Comparison of ENCODE assay signal across 8 cellular contexts in the genomic region with DNA sequence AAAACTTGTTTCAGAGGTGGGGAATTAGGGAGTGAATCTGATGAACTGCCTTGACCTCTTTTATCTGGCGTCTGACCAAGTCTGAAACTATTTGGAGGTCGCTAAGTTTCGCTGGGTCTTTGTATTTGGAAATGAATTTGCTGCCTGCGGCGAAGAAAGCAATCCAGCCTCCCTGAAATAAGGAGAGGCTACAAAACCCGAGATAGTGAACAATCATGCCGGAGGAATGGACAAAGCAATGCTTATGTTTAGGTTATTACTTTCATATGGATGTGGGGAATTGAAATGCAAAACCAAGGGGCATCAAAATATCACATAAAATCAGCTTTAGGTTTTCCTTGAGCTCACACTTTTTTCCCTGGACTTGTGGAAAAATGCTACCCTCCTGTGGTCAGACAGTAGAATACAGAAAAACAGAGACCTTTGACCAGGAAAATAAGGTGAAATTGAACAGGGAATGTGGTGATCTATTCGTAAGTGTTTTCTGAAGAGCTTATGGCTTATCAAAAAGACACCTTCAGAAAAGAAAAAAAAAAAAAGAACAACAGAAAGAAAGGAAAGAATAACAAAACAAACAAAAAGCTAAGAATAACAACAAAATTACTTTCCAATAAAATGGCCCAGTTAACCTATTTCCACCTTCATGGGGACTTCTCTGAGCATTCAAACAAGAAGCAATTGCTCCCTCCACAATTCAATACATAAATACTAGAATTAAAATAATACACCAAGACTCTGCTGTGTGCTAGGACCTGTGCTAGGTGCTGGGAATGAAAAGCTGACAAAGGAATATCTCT.
A peak's percentile ranks its signal among the peaks of the same experiment; 100 is the strongest.
DNase-seq lines count a peak whose midpoint lies in the region; ATAC-seq and TF ChIP-seq lines count a peak whose summit lies in the region.

No MANE protein-coding gene starts in this region.

- H3K4me1 ChIP-seq in A673 (ENCODE audit: insufficient read depth, low read length, poor library complexity, severe bottlenecking) (no peaks in the 10 kb centered on the region), GM23338 (ENCODE audit: insufficient read depth) (peaks cover 34% of the 10 kb centered on the region)

- H2AFZ ChIP-seq in GM23338 = no peak overlapping the region

- H4K20me1 ChIP-seq in GM23338 (replicated peaks; ENCODE audit: insufficient read depth) = no peaks in the 10 kb centered on the region

- no peaks in the 10 kb centered on the region for H3K9me3 ChIP-seq in A673 (ENCODE audit: low read depth, low read length, poor library complexity, severe bottlenecking)

- DNase-seq in A673 (ENCODE audit: low spot score) = peak; percentile 66
- peak; percentile 82 for DNase-seq in GM23338 (ENCODE audit: low spot score)
- peak; percentile 40 to 82 for DNase-seq in NCI-H526 (lab: John Stamatoyannopoulos, UW)
- peak; percentile 77 to 80 for DNase-seq in cardiac fibroblast (ENCODE audit: low read depth in 2 of 2)
- no peak for DNase-seq in mesothelial cell of epicardium (ENCODE audit: low spot score in 2 of 2, unreplicated experiment in 2 of 2)
- no peak for DNase-seq in NK-92 treated with Interleukin-12 subunit alpha and Interleukin-12 subunit beta, amount 100 ng/mL, for 24 hours (lab: John Stamatoyannopoulos, UW)

- no peaks in the 10 kb centered on the region for H3F3A ChIP-seq in GM23338 (replicated peaks; ENCODE audit: low read depth)

- no peaks in the 10 kb centered on the region for H3K9me2 ChIP-seq in GM23338 (ENCODE audit: insufficient read depth)

- BruUV-seq in A673 (replicated peaks; lab: Mats Ljungman, UMichigan) = no TSS peak

- CTCF ChIA-PET in A673 (lab: Charles Lee) = interaction anchor here (0.6 to 1.8 kb wide), 14 partner anchors 8 to 390 kb away, joined by 3 to 19 read pairs (median 4); no protein-coding TSS in a partner anchor

- H3K27me3 Mint-ChIP-seq in GM23338 (ENCODE audit: insufficient read depth, low read depth, poor library complexity) (peaks cover 2% of the 10 kb centered on the region), mesothelial cell of epicardium (ENCODE audit: low read depth) (no peaks in the 10 kb centered on the region)

- peak; percentile 78 for TF ChIP-seq CTCF in A673 (conservative IDR thresholded peaks at IDR 0.05; ENCODE audit: low read depth, low read length)
- peak; percentile 83 to 96 for TF ChIP-seq CTCF in GM23338 (conservative IDR thresholded peaks at IDR 0.05; ENCODE audit: low read depth in 2 of 2)
- peak; percentile 62 for TF ChIP-seq CTCF in cardiac fibroblast (IDR thresholded peaks at IDR 0.05; ENCODE audit: low read depth, low read length)
- peak; percentile 66 for TF ChIP-seq CTCF in mesothelial cell of epicardium (IDR thresholded peaks at IDR 0.05; ENCODE audit: unreplicated experiment)

- H3K79me2 ChIP-seq in GM23338 (replicated peaks; ENCODE audit: insufficient read depth) = peaks cover 68% of the 10 kb centered on the region

- POLR2A ChIA-PET in A673 (lab: Charles Lee; ENCODE audit: low non-redundant PET) = no interaction called here

- peaks cover 48% of the 10 kb centered on the region for H3K4me1 Mint-ChIP-seq in GM23338
- peaks cover 33% of the 10 kb centered on the region for H3K4me1 Mint-ChIP-seq in mesothelial cell of epicardium

- H3K27me3 ChIP-seq in A673 (replicated peaks; ENCODE audit: insufficient read depth, low read depth, low read length, poor library complexity) (no peaks in the 10 kb centered on the region), GM23338 (ENCODE audit: insufficient read depth) (no peaks in the 10 kb centered on the region)

- H3K4me3 ChIP-seq in A673 (ENCODE audit: low read depth, low read length, poor library complexity, severe bottlenecking) (no peak overlapping the region), GM23338 (no peak overlapping the region), cardiac fibroblast (replicated peaks in 1 of 2; ENCODE audit: low read depth in 2 of 2, low read length in 2 of 2) (peak overlapping the region in 1 of 2 donors; percentile 11)

- peak; percentile 45; the same call in 2 of the 3 replicates for ATAC-seq in GM23338
- ATAC-seq in HG03442 (IDR thresholded peaks at IDR 0.05; ENCODE audit: unreplicated experiment) = no peak
- ATAC-seq in HG02759 (IDR thresholded peaks at IDR 0.05; ENCODE audit: unreplicated experiment) = no peak

- H3K27ac Mint-ChIP-seq in GM23338 (peak overlapping the region; percentile 82), mesothelial cell of epicardium (peak overlapping the region; percentile 97)

- H3K4me2 ChIP-seq in GM23338 = peak overlapping the region; percentile 39

- H3K9me3 Mint-ChIP-seq in GM23338 (peaks cover 18% of the 10 kb centered on the region), mesothelial cell of epicardium (peaks cover 17% of the 10 kb centered on the region)

- H3K27ac ChIP-seq in A673 (ENCODE audit: low read depth, low read length, poor library complexity, severe bottlenecking) (no peak overlapping the region), GM23338 (ENCODE audit: low read depth) (no peak overlapping the region)

- peaks cover 39% of the 10 kb centered on the region for H3K36me3 Mint-ChIP-seq in GM23338 (ENCODE audit: low read depth)
- peaks cover 11% of the 10 kb centered on the region for H3K36me3 Mint-ChIP-seq in mesothelial cell of epicardium

- intact Hi-C loops in A673 (cut with micrococcal nuclease; ENCODE audit: unreplicated experiment) = loop anchor here (5.0 to 10.0 kb wide), 4 partner anchors 186 to 914 kb away; no protein-coding TSS in a partner anchor

- no peaks in the 10 kb centered on the region for H3K36me3 ChIP-seq in A673 (ENCODE audit: insufficient read depth, low read length, poor library complexity, severe bottlenecking)
- H3K36me3 ChIP-seq in GM23338 (ENCODE audit: insufficient read depth) = no peaks in the 10 kb centered on the region

- H3K4me3 Mint-ChIP-seq in GM23338 = peak overlapping the region; percentile 61
- peak overlapping the region; percentile 70 for H3K4me3 Mint-ChIP-seq in mesothelial cell of epicardium

TF ChIP-seq in GM23338, 12 proteins besides CTCF, POLR2A, EP300 and RAD21 (continues in another document):
- TF ChIP-seq POLR2AphosphoS5 (IDR thresholded peaks at IDR 0.05; ENCODE audit: low read depth) (no peak), ZNF114 (CRISPR knock-in tag; IDR thresholded peaks at IDR 0.05) (no peak), NANOG (IDR thresholded peaks at IDR 0.05; ENCODE audit: borderline replicate concordance) (no peak), CREB1 (CRISPR knock-in tag; IDR thresholded peaks at IDR 0.05; ENCODE audit: low read depth) (no peak), STAT1 (IDR thresholded peaks at IDR 0.05; ENCODE audit: unreplicated experiment) (no peak), EZH2phosphoT487 (IDR thresholded peaks at IDR 0.05; ENCODE audit: unreplicated experiment) (no peak)
- TF ChIP-seq, protein P1, sequence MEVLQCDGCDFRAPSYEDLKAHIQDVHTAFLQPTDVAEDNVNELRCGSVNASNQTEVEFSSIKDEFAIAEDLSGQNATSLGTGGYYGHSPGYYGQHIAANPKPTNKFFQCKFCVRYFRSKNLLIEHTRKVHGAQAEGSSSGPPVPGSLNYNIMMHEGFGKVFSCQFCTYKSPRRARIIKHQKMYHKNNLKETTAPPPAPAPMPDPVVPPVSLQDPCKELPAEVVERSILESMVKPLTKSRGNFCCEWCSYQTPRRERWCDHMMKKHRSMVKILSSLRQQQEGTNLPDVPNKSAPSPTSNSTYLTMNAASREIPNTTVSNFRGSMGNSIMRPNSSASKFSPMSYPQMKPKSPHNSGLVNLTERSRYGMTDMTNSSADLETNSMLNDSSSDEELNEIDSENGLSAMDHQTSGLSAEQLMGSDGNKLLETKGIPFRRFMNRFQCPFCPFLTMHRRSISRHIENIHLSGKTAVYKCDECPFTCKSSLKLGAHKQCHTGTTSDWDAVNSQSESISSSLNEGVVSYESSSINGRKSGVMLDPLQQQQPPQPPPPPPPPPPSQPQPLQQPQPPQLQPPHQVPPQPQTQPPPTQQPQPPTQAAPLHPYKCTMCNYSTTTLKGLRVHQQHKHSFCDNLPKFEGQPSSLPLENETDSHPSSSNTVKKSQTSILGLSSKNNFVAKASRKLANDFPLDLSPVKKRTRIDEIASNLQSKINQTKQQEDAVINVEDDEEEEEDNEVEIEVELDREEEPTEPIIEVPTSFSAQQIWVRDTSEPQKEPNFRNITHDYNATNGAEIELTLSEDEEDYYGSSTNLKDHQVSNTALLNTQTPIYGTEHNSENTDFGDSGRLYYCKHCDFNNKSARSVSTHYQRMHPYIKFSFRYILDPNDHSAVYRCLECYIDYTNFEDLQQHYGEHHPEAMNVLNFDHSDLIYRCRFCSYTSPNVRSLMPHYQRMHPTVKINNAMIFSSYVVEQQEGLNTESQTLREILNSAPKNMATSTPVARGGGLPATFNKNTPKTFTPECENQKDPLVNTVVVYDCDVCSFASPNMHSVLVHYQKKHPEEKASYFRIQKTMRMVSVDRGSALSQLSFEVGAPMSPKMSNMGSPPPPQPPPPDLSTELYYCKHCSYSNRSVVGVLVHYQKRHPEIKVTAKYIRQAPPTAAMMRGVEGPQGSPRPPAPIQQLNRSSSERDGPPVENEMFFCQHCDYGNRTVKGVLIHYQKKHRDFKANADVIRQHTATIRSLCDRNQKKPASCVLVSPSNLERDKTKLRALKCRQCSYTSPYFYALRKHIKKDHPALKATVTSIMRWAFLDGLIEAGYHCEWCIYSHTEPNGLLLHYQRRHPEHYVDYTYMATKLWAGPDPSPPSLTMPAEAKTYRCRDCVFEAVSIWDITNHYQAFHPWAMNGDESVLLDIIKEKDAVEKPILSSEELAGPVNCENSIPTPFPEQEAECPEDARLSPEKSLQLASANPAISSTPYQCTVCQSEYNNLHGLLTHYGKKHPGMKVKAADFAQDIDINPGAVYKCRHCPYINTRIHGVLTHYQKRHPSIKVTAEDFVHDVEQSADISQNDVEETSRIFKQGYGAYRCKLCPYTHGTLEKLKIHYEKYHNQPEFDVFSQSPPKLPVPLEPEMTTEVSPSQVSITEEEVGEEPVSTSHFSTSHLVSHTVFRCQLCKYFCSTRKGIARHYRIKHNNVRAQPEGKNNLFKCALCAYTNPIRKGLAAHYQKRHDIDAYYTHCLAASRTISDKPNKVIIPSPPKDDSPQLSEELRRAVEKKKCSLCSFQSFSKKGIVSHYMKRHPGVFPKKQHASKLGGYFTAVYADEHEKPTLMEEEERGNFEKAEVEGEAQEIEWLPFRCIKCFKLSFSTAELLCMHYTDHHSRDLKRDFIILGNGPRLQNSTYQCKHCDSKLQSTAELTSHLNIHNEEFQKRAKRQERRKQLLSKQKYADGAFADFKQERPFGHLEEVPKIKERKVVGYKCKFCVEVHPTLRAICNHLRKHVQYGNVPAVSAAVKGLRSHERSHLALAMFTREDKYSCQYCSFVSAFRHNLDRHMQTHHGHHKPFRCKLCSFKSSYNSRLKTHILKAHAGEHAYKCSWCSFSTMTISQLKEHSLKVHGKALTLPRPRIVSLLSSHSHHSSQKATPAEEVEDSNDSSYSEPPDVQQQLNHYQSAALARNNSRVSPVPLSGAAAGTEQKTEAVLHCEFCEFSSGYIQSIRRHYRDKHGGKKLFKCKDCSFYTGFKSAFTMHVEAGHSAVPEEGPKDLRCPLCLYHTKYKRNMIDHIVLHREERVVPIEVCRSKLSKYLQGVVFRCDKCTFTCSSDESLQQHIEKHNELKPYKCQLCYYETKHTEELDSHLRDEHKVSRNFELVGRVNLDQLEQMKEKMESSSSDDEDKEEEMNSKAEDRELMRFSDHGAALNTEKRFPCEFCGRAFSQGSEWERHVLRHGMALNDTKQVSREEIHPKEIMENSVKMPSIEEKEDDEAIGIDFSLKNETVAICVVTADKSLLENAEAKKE (CRISPR knock-in tag; IDR thresholded peaks at IDR 0.05) = no peak

Comparison
In these comparisons a context has a peak if more than half of its experiments do, and no peak if none do; other contexts are left out.
1. DNase-seq: peak in A673 (single experiment), GM23338 (single experiment), NCI-H526 (2 of 2) and cardiac fibroblast (2 of 2); none in mesothelial cell of epicardium (0 of 2) and NK-92 treated with Interleukin-12 subunit alpha and Interleukin-12 subunit beta, amount 100 ng/mL, for 24 hours (single experiment).
2. Peak in every context shown above with its lines, with median percentiles within 50 percentile points of each other: CTCF ChIP-seq.